In the genomic region with DNA sequence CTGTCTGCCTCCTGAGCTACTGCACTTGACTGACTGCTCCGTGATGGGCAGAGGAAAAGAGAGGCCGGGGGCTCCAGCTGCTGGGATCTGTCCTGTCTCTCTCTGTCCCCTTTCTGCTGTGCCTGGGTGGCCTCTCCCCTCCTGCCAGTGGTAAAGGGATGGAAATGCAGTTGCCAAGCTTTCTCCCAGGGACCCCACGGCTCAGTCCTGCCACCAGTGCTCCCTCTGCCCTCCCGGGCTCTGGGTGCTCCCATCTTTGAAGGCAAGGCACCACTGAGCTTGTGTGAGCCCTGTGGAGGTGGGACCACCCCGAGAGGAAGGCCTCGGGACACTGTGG, we compare ENCODE assay signal across 32 cellular contexts. TPM values are rescaled to one million over a fixed set of nuclear protein-coding genes. Genes with fewer than 3 reads are reported as not detected.
"Had no signal": no experiment of that assay in that cellular context is flagged by ENCODE, and none has a peak within 500 bp of the region (broad histone marks: within the 10 kb centered on the region; RNA-seq: fewer than 3 reads in every experiment).

No MANE protein-coding gene starts in this region.

- H3K4me1 ChIP-seq: vagina had no signal

- H3K36me3 ChIP-seq: ovary had no signal

- H3K27me3 Mint-ChIP-seq: naive thymus-derived CD4-positive, alpha-beta T cell; natural killer cell treated with Interleukin-12 subunit alpha and Interleukin-12 subunit beta and Interleukin-15 and Interleukin-18, amount 100 ng/mL, for 72 hours; stimulated activated memory B cell treated with anti-CD40 and anti-IgM and Interleukin-4, amounts not matched to agents 10 μg/mL and 1 μg/mL and 100 μg/mL, for 72 hours; stimulated activated naive CD8-positive, alpha-beta T cell treated with anti-CD3 and anti-CD28 coated beads, Interleukin-15, amount 100 ng/mL, for 72 hours; type B pancreatic cell had no signal

- H3K4me3 ChIP-seq: hepatocyte, lung, mucosa of descending colon, ovary, prostate gland, smooth muscle cell, tibial nerve, vagina had no signal

- H3K9me3 ChIP-seq: mucosa of descending colon, ovary, prostate gland, tibial nerve, vagina had no signal

- H3K27me3 ChIP-seq: hepatocyte, ovary, tibial nerve, vagina had no signal

- DNase-seq: islet precursor cell; mesendoderm; midbrain; mucosa of descending colon; naive thymus-derived CD4-positive, alpha-beta T cell; retina; right cardiac atrium; stimulated activated CD4-positive, alpha-beta T cell treated with anti-CD3 and anti-CD28 coated beads, Interleukin-1b, Interleukin-23, amount 100 ng/mL, for 48 hours; stimulated activated CD4-positive, alpha-beta T cell treated with anti-CD3 and anti-CD28 coated beads, Interleukin-2, amount 100 ng/mL, for 48 hours; stimulated activated CD4-positive, alpha-beta T cell treated with anti-CD3 and anti-CD28 coated beads, Interleukin-4, amount 100 ng/mL, for 4 hours; stimulated activated CD8-positive, alpha-beta memory T cell treated with anti-CD3 and anti-CD28 coated beads, Interleukin-4, amount 100 ng/mL, for 48 hours; stimulated activated naive CD4-positive, alpha-beta T cell treated with Interleukin-2 at 50 U/mL for 16 hours; stimulated activated naive CD8-positive, alpha-beta T cell treated with anti-CD3 and anti-CD28 coated beads, Interleukin-15, amount 100 ng/mL, for 72 hours; substantia nigra had no signal

- ATAC-seq: naive thymus-derived CD4-positive, alpha-beta T cell; right cardiac atrium; stimulated activated memory B cell treated with anti-CD40 and anti-IgM and Interleukin-4, amounts not matched to agents 10 μg/mL and 1 μg/mL and 100 μg/mL, for 72 hours; stimulated activated naive CD8-positive, alpha-beta T cell treated with anti-CD3 and anti-CD28 coated beads, Interleukin-15, amount 100 ng/mL, for 72 hours had no signal

- H3K27ac ChIP-seq: hepatocyte, ovary, prostate gland, tibial nerve, vagina had no signal

- H3K4me3 Mint-ChIP-seq: naive thymus-derived CD4-positive, alpha-beta T cell; natural killer cell treated with Interleukin-12 subunit alpha and Interleukin-12 subunit beta and Interleukin-15 and Interleukin-18, amount 100 ng/mL, for 72 hours; stimulated activated memory B cell treated with anti-CD40 and anti-IgM and Interleukin-4, amounts not matched to agents 10 μg/mL and 1 μg/mL and 100 μg/mL, for 72 hours; stimulated activated naive CD8-positive, alpha-beta T cell treated with anti-CD3 and anti-CD28 coated beads, Interleukin-15, amount 100 ng/mL, for 72 hours; type B pancreatic cell had no signal

- H3K27ac Mint-ChIP-seq: stimulated activated memory B cell treated with anti-CD40 and anti-IgM and Interleukin-4, amounts not matched to agents 10 μg/mL and 1 μg/mL and 100 μg/mL, for 72 hours; stimulated activated naive CD8-positive, alpha-beta T cell treated with anti-CD3 and anti-CD28 coated beads, Interleukin-15, amount 100 ng/mL, for 72 hours; type B pancreatic cell had no signal

- H3K9me3 Mint-ChIP-seq: naive thymus-derived CD4-positive, alpha-beta T cell; natural killer cell treated with Interleukin-12 subunit alpha and Interleukin-12 subunit beta and Interleukin-15 and Interleukin-18, amount 100 ng/mL, for 72 hours; stimulated activated memory B cell treated with anti-CD40 and anti-IgM and Interleukin-4, amounts not matched to agents 10 μg/mL and 1 μg/mL and 100 μg/mL, for 72 hours; stimulated activated naive CD8-positive, alpha-beta T cell treated with anti-CD3 and anti-CD28 coated beads, Interleukin-15, amount 100 ng/mL, for 72 hours; type B pancreatic cell had no signal

RNA-seq across cellular contexts. Expression of a gene that starts 42.0 kb away (rescaled TPM):
- total RNA-seq: hepatocyte, kidney epithelial cell, myocyte, right cardiac atrium, skeletal muscle tissue, smooth muscle cell, temporal lobe, vagina had no signal
- polyA plus RNA-seq: hepatocyte; liver; naive thymus-derived CD4-positive, alpha-beta T cell; ovary; right cardiac atrium; smooth muscle cell had no signal

RNA-seq across cellular contexts. Expression of a gene that starts 52.8 kb away (rescaled TPM):
- total RNA-seq: hepatocyte; kidney epithelial cell; liver; myocyte; naive thymus-derived CD4-positive, alpha-beta T cell; natural killer cell treated with Interleukin-12 subunit alpha and Interleukin-12 subunit beta and Interleukin-15 and Interleukin-18, amount 100 ng/mL, for 72 hours; omental fat pad; ovary; right cardiac atrium; skeletal muscle tissue; smooth muscle cell; temporal lobe; urinary bladder; vagina had no signal
- polyA plus RNA-seq: hepatocyte; liver; naive thymus-derived CD4-positive, alpha-beta T cell; neural cell; ovary; right cardiac atrium; smooth muscle cell had no signal
